21 cellular contexts compared by ENCODE assay signal in genomic region chr12:28202374-28203130, GRCh38. TPM values are rescaled to one million over a fixed set of nuclear protein-coding genes. Genes with fewer than 3 reads are reported as not detected.
DNase-seq lines count a peak whose midpoint lies in the region; ATAC-seq, FAIRE-seq and TF ChIP-seq lines count a peak whose summit lies in the region.
"Had no signal": no experiment of that assay in that cellular context is flagged by ENCODE, and none has a peak within 500 bp of the region (broad histone marks: within the 10 kb centered on the region; RNA-seq: fewer than 3 reads in every experiment).

No MANE protein-coding gene starts in this region.

- H3K27me3 ChIP-seq in left ventricle myocardium inferior (ENCODE audit: low read depth), result no peaks in the 10 kb centered on the region
- no peaks in the 10 kb centered on the region for H3K27me3 ChIP-seq in SJSA1 (replicated peaks)
- H3K27me3 ChIP-seq in right lobe of liver, result no peaks in the 10 kb centered on the region
- H3K27me3 ChIP-seq: BLaER1, esophagus squamous epithelium had no signal

- DNase-seq in left ventricle myocardium superior (no peak), left ventricle myocardium inferior (no peak), SJSA1 (ENCODE audit: low read depth in 1 of 2, low spot score in 2 of 2) (peak; percentile 62 to 72), right lobe of liver (no peak), urothelium cell line (ENCODE audit: low spot score) (no peak), NCI-H345 (lab: John Stamatoyannopoulos, UW) (no peak)
- DNase-seq: activated CD8-positive, alpha-beta T cell treated with anti-CD3 and anti-CD28 coated beads for 36 hours; activated naive CD8-positive, alpha-beta T cell treated with anti-CD3 and anti-CD28 coated beads for 36 hours; central memory CD4-positive, alpha-beta T cell; esophagus squamous epithelium; foreskin melanocyte; left cardiac atrium; naive thymus-derived CD4-positive, alpha-beta T cell; NCI-H1048; NCI-H187 treated with DMSO at 0.1 percent for 48 hours; NCI-H526 treated with DMSO at 0.1 percent for 48 hours; stimulated activated naive CD4-positive, alpha-beta T cell treated with Interleukin-2 at 50 U/mL for 16 hours had no signal

- WGBS in right lobe of liver (ENCODE audit: insufficient coverage, low coverage, low lambda C conversion rate, missing lambda C conversion rate), result 40% methylated on average over 1 of the region's 1 CpG

- TF ChIP-seq POLR2A in right lobe of liver (IDR thresholded peaks at IDR 0.05), result no peak

- no peak for FAIRE-seq in urothelium cell line (lab: Jason Lieb, UNC)

- H3K27ac ChIP-seq in left ventricle myocardium inferior (replicated peaks), result no peak overlapping the region
- peak overlapping the region; percentile 30 for H3K27ac ChIP-seq in SJSA1
- peak overlapping the region in 2 of 3 donors; percentile 11 to 44 for H3K27ac ChIP-seq in right lobe of liver
- H3K27ac ChIP-seq: BLaER1, esophagus squamous epithelium, thoracic aorta had no signal

- H3K36me3 ChIP-seq in left ventricle myocardium inferior, result peaks cover 6% of the 10 kb centered on the region
- H3K36me3 ChIP-seq in SJSA1, result no peaks in the 10 kb centered on the region
- H3K36me3 ChIP-seq in right lobe of liver, result no peaks in the 10 kb centered on the region
- H3K36me3 ChIP-seq: thoracic aorta had no signal

- peak; percentile 27 for ATAC-seq in left ventricle myocardium superior
- ATAC-seq in right lobe of liver, result peak; percentile 97 to 99 (median 99)
- no peak for ATAC-seq in GM18873 (IDR thresholded peaks at IDR 0.05; ENCODE audit: low FRiP score, unreplicated experiment)
- no peak for ATAC-seq in GM21529 (IDR thresholded peaks at IDR 0.05; ENCODE audit: unreplicated experiment)
- ATAC-seq: activated CD8-positive, alpha-beta T cell treated with anti-CD3 and anti-CD28 coated beads for 36 hours; left cardiac atrium; naive thymus-derived CD4-positive, alpha-beta T cell had no signal

- intact Hi-C loops in left ventricle myocardium superior (cut with micrococcal nuclease) (no loop called here), left ventricle myocardium inferior (cut with micrococcal nuclease) (no loop called here), right lobe of liver (cut with DNase I) (no loop called here)

- H3K9me3 ChIP-seq in left ventricle myocardium inferior (replicated peaks) (peaks cover 7% of the 10 kb centered on the region), SJSA1 (replicated peaks) (no peaks in the 10 kb centered on the region), right lobe of liver (no peaks in the 10 kb centered on the region)
- H3K9me3 ChIP-seq: esophagus squamous epithelium, thoracic aorta had no signal

- no peak for TF ChIP-seq CTCF in left ventricle myocardium inferior (IDR thresholded peaks at IDR 0.05; ENCODE audit: borderline replicate concordance)
- peak in 1 of 4 donors; percentile 11 for TF ChIP-seq CTCF in right lobe of liver (IDR thresholded peaks at IDR 0.05)

- H3K4me1 ChIP-seq in left ventricle myocardium inferior (peaks cover 18% of the 10 kb centered on the region), SJSA1 (replicated peaks) (peaks cover 15% of the 10 kb centered on the region), right lobe of liver (peaks cover 0 to 14% (median 0%) of the 10 kb centered on the region in 4 donors)
- H3K4me1 ChIP-seq: BLaER1, esophagus squamous epithelium had no signal

- H3K4me3 ChIP-seq in left ventricle myocardium inferior, result no peak overlapping the region
- H3K4me3 ChIP-seq in SJSA1, result no peak overlapping the region
- no peak overlapping the region for H3K4me3 ChIP-seq in right lobe of liver
- H3K4me3 ChIP-seq: BLaER1, esophagus squamous epithelium, thoracic aorta had no signal

RNA-seq across cellular contexts. Expression of gene CCDC91, which starts 12.3 kb away (rescaled TPM):
- total RNA-seq in left ventricle myocardium superior, result 46.0 TPM
- 46.4 TPM for total RNA-seq in left ventricle myocardium inferior
- total RNA-seq in SJSA1 (2014; rRNA removed; shearing (Covaris generic)), result 9.2 and 35.6 TPM in 2 replicates
- total RNA-seq in right lobe of liver, result 10 to 100 TPM; 10.0 to 21.5 (median 13.9) TPM

Comparison
In these comparisons a context has a peak if more than half of its experiments do, and no peak if none do; other contexts are left out.
1. ATAC-seq: peak in left ventricle myocardium superior (single experiment) and right lobe of liver (4 of 4); none in GM18873 (single experiment) and GM21529 (single experiment).
2. DNase-seq: peak in SJSA1 (2 of 2); none in left ventricle myocardium superior (single experiment), left ventricle myocardium inferior (single experiment), right lobe of liver (0 of 3), urothelium cell line (single experiment) and NCI-H345 (single experiment).